In genomic region chr20:23397961-23398360, GRCh38 we compare ENCODE assay signal across 12 cellular contexts. TPM values are rescaled to one million over a fixed set of nuclear protein-coding genes. Genes with fewer than 3 reads are reported as not detected.
DNase-seq lines count a peak whose midpoint lies in the region; ATAC-seq, FAIRE-seq and TF ChIP-seq lines count a peak whose summit lies in the region.
"Had no signal": no experiment of that assay in that cellular context is flagged by ENCODE, and none has a peak within 500 bp of the region (broad histone marks: within the 10 kb centered on the region; RNA-seq: fewer than 3 reads in every experiment).

No MANE protein-coding gene starts in this region.

- peak overlapping the region; percentile 43 for H3K4me3 Mint-ChIP-seq in activated T-helper 2 cell treated with anti-CD3 and anti-CD28 coated beads, Interferon-gamma antibody, Interleukin-2, Interleukin-4, amounts not matched to agents 10 μg/mL and 5 μg/mL and 100 μg/mL, durations not matched to agents 14 hours and 24 hours and 36 hours (ENCODE audit: low read depth)

- peak overlapping the region; percentile 74 for H3K27ac Mint-ChIP-seq in activated T-helper 2 cell treated with anti-CD3 and anti-CD28 coated beads, Interferon-gamma antibody, Interleukin-2, Interleukin-4, amounts not matched to agents 10 μg/mL and 5 μg/mL and 100 μg/mL, durations not matched to agents 14 hours and 24 hours and 36 hours

- H3K4me1 Mint-ChIP-seq in activated T-helper 2 cell treated with anti-CD3 and anti-CD28 coated beads, Interferon-gamma antibody, Interleukin-2, Interleukin-4, amounts not matched to agents 10 μg/mL and 5 μg/mL and 100 μg/mL, durations not matched to agents 14 hours and 24 hours and 36 hours (ENCODE audit: low read depth) = peaks cover 57% of the 10 kb centered on the region

- no peaks in the 10 kb centered on the region for H3K27me3 Mint-ChIP-seq in activated T-helper 2 cell treated with anti-CD3 and anti-CD28 coated beads, Interferon-gamma antibody, Interleukin-2, Interleukin-4, amounts not matched to agents 10 μg/mL and 5 μg/mL and 100 μg/mL, durations not matched to agents 14 hours and 24 hours and 36 hours (ENCODE audit: low read depth)

- H3K4me1 ChIP-seq in ACC112 (ENCODE audit: control insufficient read depth, insufficient read depth, low read length, unreplicated experiment) (peaks cover 16% of the 10 kb centered on the region), Peyer's patch (no peaks in the 10 kb centered on the region)
- H3K4me1 ChIP-seq: SJSA1 had no signal

- H2AFZ ChIP-seq in ACC112 (ENCODE audit: low read length, unreplicated experiment) = no peak overlapping the region

- H3K4me3 ChIP-seq in ACC112 (ENCODE audit: low read depth, low read length) (no peak overlapping the region), Peyer's patch (no peak overlapping the region)
- H3K4me3 ChIP-seq: SJSA1 had no signal

- peak in 1 of 2 donors; percentile 45 for ATAC-seq in left cardiac atrium
- no peak for ATAC-seq in HG02973 (IDR thresholded peaks at IDR 0.05; ENCODE audit: unreplicated experiment)

- peaks cover 27% of the 10 kb centered on the region for H3K79me2 ChIP-seq in ACC112 (ENCODE audit: control insufficient read depth, insufficient read depth, low read length, unreplicated experiment)

- H3K36me3 ChIP-seq in ACC112 (ENCODE audit: insufficient read depth, low read length) = peaks cover 15% of the 10 kb centered on the region
- H3K36me3 ChIP-seq in Peyer's patch = peaks cover 0 to 20% (median 0%) of the 10 kb centered on the region in 3 donors

- intact Hi-C loops in activated T-helper 2 cell treated with anti-CD3 and anti-CD28 coated beads, Interferon-gamma antibody, Interleukin-2, Interleukin-4, amounts not matched to agents 10 μg/mL and 5 μg/mL and 100 μg/mL, durations not matched to agents 14 hours and 24 hours and 36 hours (cut with micrococcal nuclease) = loop anchor here (2.0 kb wide), 2 partner anchors 31 to 255 kb away; no protein-coding TSS in a partner anchor
- intact Hi-C loops in left cardiac atrium (cut with DNase I) = no loop called here

- H3K9me3 ChIP-seq in Peyer's patch = no peaks in the 10 kb centered on the region
- H3K9me3 ChIP-seq: SJSA1 had no signal

- TF ChIP-seq POLR2A in H54 (IDR thresholded peaks at IDR 0.05; ENCODE audit: low read depth, low read length) (no peak), Peyer's patch (IDR thresholded peaks at IDR 0.05) (no peak)

- DNase-seq in H54 (ENCODE audit: insufficient read length, low spot score) = no peak
- no peak for DNase-seq in activated T-helper 2 cell treated with anti-CD3 and anti-CD28 coated beads, Interferon-gamma antibody, Interleukin-2, Interleukin-4, amounts not matched to agents 10 μg/mL and 5 μg/mL and 100 μg/mL, durations not matched to agents 14 hours and 24 hours and 36 hours (ENCODE audit: low spot score)
- DNase-seq in left cardiac atrium = peak; percentile 26
- no peak for DNase-seq in caudate nucleus (lab: John Stamatoyannopoulos, UW)
- DNase-seq in anterior cingulate cortex (lab: John Stamatoyannopoulos, UW) = no peak
- DNase-seq in Peyer's patch = no peak
- DNase-seq: midbrain, NCI-H1694 had no signal

- peak; percentile 38 for FAIRE-seq in H54 (lab: Jason Lieb, UNC)

- H3K9me3 Mint-ChIP-seq in activated T-helper 2 cell treated with anti-CD3 and anti-CD28 coated beads, Interferon-gamma antibody, Interleukin-2, Interleukin-4, amounts not matched to agents 10 μg/mL and 5 μg/mL and 100 μg/mL, durations not matched to agents 14 hours and 24 hours and 36 hours = no peaks in the 10 kb centered on the region

- no peak for TF ChIP-seq CTCF in Peyer's patch (IDR thresholded peaks at IDR 0.05)

- H3K27ac ChIP-seq in ACC112 (ENCODE audit: low read depth, low read length) (peak overlapping the region; percentile 59), caudate nucleus (ENCODE audit: low read depth, low read length) (no peak overlapping the region), Peyer's patch (no peak overlapping the region)
- H3K27ac ChIP-seq: SJSA1 had no signal

- no peaks in the 10 kb centered on the region for H3K27me3 ChIP-seq in ACC112 (ENCODE audit: insufficient read depth, low read length)
- H3K27me3 ChIP-seq in Peyer's patch = no peaks in the 10 kb centered on the region
- H3K27me3 ChIP-seq: SJSA1 had no signal

- H3K36me3 Mint-ChIP-seq in activated T-helper 2 cell treated with anti-CD3 and anti-CD28 coated beads, Interferon-gamma antibody, Interleukin-2, Interleukin-4, amounts not matched to agents 10 μg/mL and 5 μg/mL and 100 μg/mL, durations not matched to agents 14 hours and 24 hours and 36 hours (ENCODE audit: low read depth) = peaks cover 58% of the 10 kb centered on the region

RNA-seq across cellular contexts. Expression of gene NAPB, which starts 23.3 kb away (rescaled TPM):
- 13.8 and 14.0 TPM in 2 replicates for total RNA-seq in activated T-helper 2 cell treated with anti-CD3 and anti-CD28 coated beads, Interferon-gamma antibody, Interleukin-2, Interleukin-4, amounts not matched to agents 10 μg/mL and 5 μg/mL and 100 μg/mL, durations not matched to agents 14 hours and 24 hours and 36 hours
- 1 to 10 TPM; 4.9 to 7.2 TPM for total RNA-seq in left cardiac atrium
- 10 to 100 TPM in 3 of 4 donors, 1 to 10 TPM in 1; 7.4 to 13.9 (median 11.9) TPM for total RNA-seq in Peyer's patch

RNA-seq across cellular contexts. Expression of gene GZF1, which starts 36.0 kb away (rescaled TPM):
- 9.6 and 13.2 TPM in 2 replicates for total RNA-seq in activated T-helper 2 cell treated with anti-CD3 and anti-CD28 coated beads, Interferon-gamma antibody, Interleukin-2, Interleukin-4, amounts not matched to agents 10 μg/mL and 5 μg/mL and 100 μg/mL, durations not matched to agents 14 hours and 24 hours and 36 hours
- 10 to 100 TPM; 12.9 to 18.7 TPM for total RNA-seq in left cardiac atrium
- 10 to 100 TPM in 1 of 4 donors, 1 to 10 TPM in 3; 5.8 to 14.5 (median 7.9) TPM for total RNA-seq in Peyer's patch

RNA-seq across cellular contexts. Expression of gene CSTL1, which starts 41.5 kb away (rescaled TPM):
- not detected in 2 replicates for total RNA-seq in activated T-helper 2 cell treated with anti-CD3 and anti-CD28 coated beads, Interferon-gamma antibody, Interleukin-2, Interleukin-4, amounts not matched to agents 10 μg/mL and 5 μg/mL and 100 μg/mL, durations not matched to agents 14 hours and 24 hours and 36 hours
- not detected for total RNA-seq in left cardiac atrium
- total RNA-seq in Peyer's patch = not detected
- total RNA-seq: epithelial cell of proximal tubule, SJSA1 had no signal

RNA-seq across cellular contexts. Expression of gene NXT1, which starts 47.4 kb away (rescaled TPM):
- 49.7 and 55.7 TPM in 2 replicates for total RNA-seq in activated T-helper 2 cell treated with anti-CD3 and anti-CD28 coated beads, Interferon-gamma antibody, Interleukin-2, Interleukin-4, amounts not matched to agents 10 μg/mL and 5 μg/mL and 100 μg/mL, durations not matched to agents 14 hours and 24 hours and 36 hours
- total RNA-seq in left cardiac atrium (10 to 100 TPM in 1 of 2 donors, 1 to 10 TPM in 1; 9.3 to 14.1 TPM), Peyer's patch (10 to 100 TPM in 1 of 4 donors, 1 to 10 TPM in 3; 5.4 to 23.1 (median 7.9) TPM)

RNA-seq across cellular contexts. Expression of gene CST11, which starts 54.7 kb away (rescaled TPM):
- not detected in 2 replicates for total RNA-seq in activated T-helper 2 cell treated with anti-CD3 and anti-CD28 coated beads, Interferon-gamma antibody, Interleukin-2, Interleukin-4, amounts not matched to agents 10 μg/mL and 5 μg/mL and 100 μg/mL, durations not matched to agents 14 hours and 24 hours and 36 hours
- total RNA-seq in left cardiac atrium = not detected
- not detected for total RNA-seq in Peyer's patch
- total RNA-seq: epithelial cell of proximal tubule, SJSA1 had no signal
